ENCODE assay signal across 24 cellular contexts in the genomic region with DNA sequence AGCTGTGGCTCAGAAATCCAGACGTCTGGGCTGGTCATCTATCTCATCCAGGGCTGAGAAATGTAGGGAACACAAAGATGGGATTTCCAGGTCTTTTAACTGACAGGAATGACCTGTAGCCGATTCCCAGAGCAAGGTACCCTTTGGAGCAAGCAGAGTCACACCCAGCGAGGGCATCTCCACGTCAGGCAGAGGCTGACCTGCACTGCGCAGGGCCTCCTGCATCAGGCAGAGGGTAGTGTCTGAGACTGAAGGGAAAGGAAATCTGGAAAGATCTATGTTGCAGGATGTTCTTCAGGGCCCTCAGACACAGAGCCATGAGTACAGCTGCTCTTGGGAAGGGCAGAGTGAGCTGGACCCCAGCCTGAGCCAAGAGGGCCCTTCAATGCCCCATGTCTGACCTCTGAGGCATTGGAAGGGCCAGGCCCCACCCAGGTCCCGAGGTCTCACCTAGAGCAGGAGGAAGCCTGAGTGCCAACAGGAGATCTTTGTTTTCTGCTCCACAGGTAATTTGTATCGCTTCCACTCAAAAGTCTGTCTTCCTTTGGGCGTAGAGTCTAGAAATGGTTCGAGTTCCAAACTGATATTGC.
"Had no signal": no experiment of that assay in that cellular context is flagged by ENCODE, and none has a peak within 500 bp of the region (broad histone marks: within the 10 kb centered on the region; RNA-seq: fewer than 3 reads in every experiment).

No MANE protein-coding gene starts in this region.

- H3K4me3 ChIP-seq: dorsolateral prefrontal cortex, left lung, mucosa of descending colon, pancreas, right lobe of liver, thoracic aorta, tibial nerve, upper lobe of left lung, uterus had no signal

- H3K27ac ChIP-seq: left lung, neutrophil, pancreas, right lobe of liver, thoracic aorta, tibial nerve, upper lobe of left lung, uterus had no signal

- H3K27me3 Mint-ChIP-seq: naive B cell had no signal

- H3K36me3 ChIP-seq: left lung, neutrophil, pancreas, right lobe of liver, thoracic aorta, tibial nerve, upper lobe of left lung, uterus had no signal

- H3K9me3 ChIP-seq: left lung, mucosa of descending colon, neutrophil, pancreas, right lobe of liver, thoracic aorta, tibial nerve, upper lobe of left lung, uterus had no signal

- H3K9me3 Mint-ChIP-seq: immature natural killer cell; mesothelial cell of epicardium; naive B cell; nephron progenitor cell; stimulated activated naive B cell treated with anti-CD40 and anti-IgM and Interleukin-4, amounts not matched to agents 10 μg/mL and 1 μg/mL and 100 μg/mL, for 72 hours; stimulated activated naive CD8-positive, alpha-beta T cell treated with anti-CD3 and anti-CD28 coated beads, Interleukin-15, Interleukin-2, amounts not matched to agents 100 ng/mL and 50 ng/mL, for 24 hours had no signal

- H3K4me3 Mint-ChIP-seq: immature natural killer cell; mesothelial cell of epicardium; naive B cell; nephron progenitor cell; stimulated activated naive B cell treated with anti-CD40 and anti-IgM and Interleukin-4, amounts not matched to agents 10 μg/mL and 1 μg/mL and 100 μg/mL, for 72 hours; stimulated activated naive CD8-positive, alpha-beta T cell treated with anti-CD3 and anti-CD28 coated beads, Interleukin-15, Interleukin-2, amounts not matched to agents 100 ng/mL and 50 ng/mL, for 24 hours had no signal

- H3K27me3 ChIP-seq: dorsolateral prefrontal cortex, left lung, neutrophil, pancreas, right lobe of liver, tibial nerve, upper lobe of left lung, uterus had no signal

- DNase-seq: dorsolateral prefrontal cortex; effector CD4-positive, alpha-beta T cell; hypothalamus; immature natural killer cell; islet precursor cell; left lung; mesenchymal stem cell; mucosa of descending colon; naive B cell; nephron progenitor cell; pancreas; right lobe of liver; stimulated activated CD4-positive, alpha-beta T cell treated with anti-CD3 and anti-CD28 coated beads, Interleukin-4, amount 100 ng/mL, for 4 hours; stimulated activated naive B cell treated with anti-CD40 and anti-IgM and Interleukin-4, amounts not matched to agents 10 μg/mL and 1 μg/mL and 100 μg/mL, for 72 hours; upper lobe of left lung; uterus had no signal

- H3K36me3 Mint-ChIP-seq: immature natural killer cell; mesothelial cell of epicardium; naive B cell; stimulated activated naive B cell treated with anti-CD40 and anti-IgM and Interleukin-4, amounts not matched to agents 10 μg/mL and 1 μg/mL and 100 μg/mL, for 72 hours had no signal

- H3K4me1 ChIP-seq: left lung, pancreas, right lobe of liver, tibial nerve, upper lobe of left lung, uterus had no signal

- H3K27ac Mint-ChIP-seq: immature natural killer cell; mesothelial cell of epicardium; nephron progenitor cell; progenitor cell of endocrine pancreas; stimulated activated naive B cell treated with anti-CD40 and anti-IgM and Interleukin-4, amounts not matched to agents 10 μg/mL and 1 μg/mL and 100 μg/mL, for 72 hours; stimulated activated naive CD8-positive, alpha-beta T cell treated with anti-CD3 and anti-CD28 coated beads, Interleukin-15, Interleukin-2, amounts not matched to agents 100 ng/mL and 50 ng/mL, for 24 hours had no signal

- FAIRE-seq: colon, frontal cortex, pancreas had no signal

- H3K4me1 Mint-ChIP-seq: immature natural killer cell, mesothelial cell of epicardium, naive B cell had no signal

- ATAC-seq: left lung, mucosa of descending colon, pancreas, right lobe of liver had no signal
